ENCODE assay signal across 8 cellular contexts in the genomic region with DNA sequence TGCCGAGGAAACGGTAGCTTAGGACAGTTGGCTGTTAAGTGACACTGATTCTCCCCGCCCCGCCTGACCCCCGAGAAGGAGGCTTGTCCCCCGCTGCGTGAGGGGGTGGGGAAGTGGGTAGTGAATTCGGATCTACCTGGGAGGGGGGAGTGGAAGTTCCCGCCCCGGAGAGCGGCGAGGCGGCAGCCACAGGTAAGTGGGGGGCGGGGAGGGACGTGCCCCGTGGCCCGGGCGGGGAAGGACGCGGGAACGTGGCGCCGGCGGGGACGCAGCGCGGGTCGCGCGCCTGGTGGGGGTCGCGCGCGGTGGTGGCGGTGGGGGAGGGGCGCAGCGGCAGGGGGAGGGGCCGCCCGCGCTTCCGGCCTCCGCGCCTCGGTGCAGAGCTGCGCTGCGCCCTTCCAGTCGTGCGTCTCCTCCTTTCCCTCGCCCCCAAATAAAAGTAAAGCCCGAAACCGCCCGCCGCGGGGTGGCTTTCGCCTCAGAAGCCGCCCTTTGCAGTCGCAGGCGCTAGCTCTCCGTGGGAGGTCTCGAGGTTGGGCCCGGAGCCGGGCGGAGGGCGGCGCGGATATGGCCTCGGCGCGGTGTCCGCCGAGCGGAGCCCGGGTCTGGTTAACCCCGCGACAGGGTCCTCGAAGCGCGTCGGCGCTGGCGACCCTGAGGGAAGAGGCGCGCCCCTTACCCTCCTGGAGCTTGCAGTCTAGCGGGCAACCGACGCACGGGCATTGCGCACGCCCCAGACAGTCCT. TPM values are rescaled to one million over a fixed set of nuclear protein-coding genes. Genes with fewer than 3 reads are reported as not detected.
A peak's percentile ranks its signal among the peaks of the same experiment; 100 is the strongest.
DNase-seq lines count a peak whose midpoint lies in the region; ATAC-seq, FAIRE-seq and TF ChIP-seq lines count a peak whose summit lies in the region.

No MANE protein-coding gene starts in this region.

- peak overlapping the region; percentile 63 to 82 for H3K9ac ChIP-seq in kidney (ENCODE audit: low read length in 2 of 2)

- H3K36me3 ChIP-seq in breast epithelium (no peaks in the 10 kb centered on the region), kidney (ENCODE audit: control insufficient read depth in 1 of 2, insufficient read depth in 2 of 2, low read length in 2 of 2) (no peaks in the 10 kb centered on the region)

- H3K27ac ChIP-seq in VCaP: peak overlapping the region; percentile 97
- peak overlapping the region; percentile 94 to 99 for H3K27ac ChIP-seq in breast epithelium
- H3K27ac ChIP-seq in kidney (ENCODE audit: low read depth in 2 of 2, low read length in 2 of 2): peak overlapping the region; percentile 98 to 99

- no peak for FAIRE-seq in kidney (lab: Jason Lieb, UNC)

- peaks cover 4 to 5% of the 10 kb centered on the region in 2 donors for H3K4me1 ChIP-seq in breast epithelium
- peaks cover 0 to 8% of the 10 kb centered on the region in 2 donors for H3K4me1 ChIP-seq in kidney (ENCODE audit: control insufficient read depth in 1 of 2, insufficient read depth in 1 of 2, low read depth in 1 of 2, low read length in 2 of 2)

- no peaks in the 10 kb centered on the region for H3K9me3 ChIP-seq in breast epithelium
- H3K9me3 ChIP-seq in kidney (ENCODE audit: control insufficient read depth in 1 of 2, low read length in 2 of 2): no peaks in the 10 kb centered on the region

- H3K4me3 ChIP-seq in breast epithelium (peak overlapping the region; percentile 73 to 91 (median 91)), kidney (ENCODE audit: low read length in 2 of 2) (peak overlapping the region; percentile 80 to 86)

- peak; percentile 38 for ATAC-seq in GM21737 (IDR thresholded peaks at IDR 0.05; ENCODE audit: unreplicated experiment)

- peak; percentile 9 for DNase-seq in GM04504 (ENCODE audit: low read depth)
- peak; percentile 79 for DNase-seq in LoVo (ENCODE audit: low spot score)
- peak in 1 of 2 donors; percentile 31 for DNase-seq in breast epithelium (ENCODE audit: low spot score in 2 of 2)
- peak; percentile 85 for DNase-seq in kidney
- DNase-seq in stimulated activated CD4-positive, alpha-beta T cell treated with anti-CD3 and anti-CD28 coated beads, Interleukin-1b, Interleukin-23, amount 100 ng/mL, for 24 hours (ENCODE audit: low read depth in 4 of 4, low spot score in 1 of 4): peak; percentile 52 to 75 (median 64)
- no peak for DNase-seq in COLO829 (ENCODE audit: low spot score)

- TF ChIP-seq CTCF in VCaP (conservative IDR thresholded peaks at IDR 0.05): no peak
- no peak for TF ChIP-seq CTCF in breast epithelium (IDR thresholded peaks at IDR 0.05)
- peak; percentile 2 for TF ChIP-seq CTCF in kidney (IDR thresholded peaks at IDR 0.05; ENCODE audit: borderline replicate concordance, extremely low read depth, insufficient read depth)

- no peak for TF ChIP-seq POLR2A in breast epithelium (IDR thresholded peaks at IDR 0.05)

- intact Hi-C loops in breast epithelium (cut with DNase I; ENCODE audit: low total_unique reads): no loop called here
- intact Hi-C loops in kidney (cut with DNase I): no loop called here

- no peaks in the 10 kb centered on the region for H3K27me3 ChIP-seq in breast epithelium

RNA-seq across cellular contexts. Expression of a gene that starts 0.4 kb away (rescaled TPM):
- 10 to 100 TPM; 22.2 to 32.2 (median 27.2) TPM for total RNA-seq in breast epithelium
- 29.0 TPM for total RNA-seq in kidney
- 13.9 TPM for polyA plus RNA-seq in kidney (ENCODE audit: insufficient read depth, low read depth, low replicate concordance)
